1 cellular context compared by ENCODE assay signal in the genomic region with DNA sequence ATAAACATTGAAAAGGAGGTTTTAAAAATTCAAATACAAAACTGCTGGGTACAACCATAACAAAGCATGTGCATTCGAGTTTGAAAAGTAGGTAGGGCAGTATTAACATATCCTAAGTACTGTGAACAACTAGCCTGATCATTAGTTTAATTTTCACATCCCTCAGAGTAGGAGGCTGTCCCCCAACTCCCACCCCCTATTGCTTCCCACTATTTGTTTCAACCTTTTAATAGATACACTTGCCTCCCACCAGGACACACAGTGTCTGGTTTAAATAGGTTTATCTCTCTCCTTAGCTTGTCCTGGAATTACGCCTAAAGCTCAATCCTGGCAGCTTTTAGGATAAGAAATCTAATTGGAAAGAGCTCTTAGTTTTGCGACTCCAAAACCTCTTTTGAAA.
TF ChIP-seq lines count a peak whose summit lies in the region.

No MANE protein-coding gene starts in this region.

TF ChIP-seq in IMR-90, 13 proteins besides CTCF, POLR2A, EP300 and RAD21 (continued from another document):
- TF ChIP-seq, protein P1, sequence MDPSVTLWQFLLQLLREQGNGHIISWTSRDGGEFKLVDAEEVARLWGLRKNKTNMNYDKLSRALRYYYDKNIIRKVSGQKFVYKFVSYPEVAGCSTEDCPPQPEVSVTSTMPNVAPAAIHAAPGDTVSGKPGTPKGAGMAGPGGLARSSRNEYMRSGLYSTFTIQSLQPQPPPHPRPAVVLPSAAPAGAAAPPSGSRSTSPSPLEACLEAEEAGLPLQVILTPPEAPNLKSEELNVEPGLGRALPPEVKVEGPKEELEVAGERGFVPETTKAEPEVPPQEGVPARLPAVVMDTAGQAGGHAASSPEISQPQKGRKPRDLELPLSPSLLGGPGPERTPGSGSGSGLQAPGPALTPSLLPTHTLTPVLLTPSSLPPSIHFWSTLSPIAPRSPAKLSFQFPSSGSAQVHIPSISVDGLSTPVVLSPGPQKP (IDR thresholded peaks at IDR 0.05; ENCODE audit: borderline replicate concordance, low read depth, low read length), result no peak
- no peak for TF ChIP-seq CEBPB (IDR thresholded peaks at IDR 0.05; ENCODE audit: low read depth, low read length)
